ENCODE assay signal across 8 cellular contexts in genomic region chr5:140295414-140295813, GRCh38. TPM values are rescaled to one million over a fixed set of nuclear protein-coding genes. Genes with fewer than 3 reads are reported as not detected.
DNase-seq lines count a peak whose midpoint lies in the region; ATAC-seq, FAIRE-seq and TF ChIP-seq lines count a peak whose summit lies in the region.

No MANE protein-coding gene starts in this region.

- H3K36me3 ChIP-seq in Karpas-422 (ENCODE audit: insufficient read depth, low read length) = peaks cover 1% of the 10 kb centered on the region; the same call in 1 of the 2 replicates
- peaks cover 3 to 8% of the 10 kb centered on the region in 2 experiments; a peak in 2 of 5 replicates for H3K36me3 ChIP-seq in HepG2 (replicated peaks in 1 of 2; ENCODE audit: control insufficient read depth in 1 of 2, insufficient read depth in 2 of 2, low read length in 2 of 2)

- no peak for TF ChIP-seq RAD21 in HepG2 (CRISPR knock-in tag; IDR thresholded peaks at IDR 0.05)

- H3K9ac ChIP-seq in Karpas-422 (ENCODE audit: low read length) (no peak overlapping the region), HepG2 (ENCODE audit: insufficient read depth, low read depth, low read length) (no peak overlapping the region; the same call in 1 of the 2 replicates)

- ATAC-seq in HepG2 = no peak
- ATAC-seq in GM19324 (IDR thresholded peaks at IDR 0.05; ENCODE audit: low FRiP score, unreplicated experiment) = no peak

- no peak overlapping the region for H3K27ac ChIP-seq in Karpas-422 (ENCODE audit: low read length)
- H3K27ac ChIP-seq in HepG2 (ENCODE audit: extremely low read length, insufficient read depth, low read length) = peak overlapping the region; percentile 87

- DNase-seq in DMS53 treated with DMSO at 0.1 percent for 48 hours (lab: John Stamatoyannopoulos, UW; ENCODE audit: unreplicated experiment) (peak; percentile 5), Karpas-422 (peak; percentile 71), amniotic epithelial cell (ENCODE audit: low read depth) (peak; percentile 99), HepG2 (ENCODE audit: low spot score) (peak; percentile 67), DMS79 (lab: John Stamatoyannopoulos, UW) (no peak), activated gamma-delta T cell treated with Interleukin-2 at 50 U/mL for 16 hours (no peak)
- DNase-seq in effector CD8-positive, alpha-beta T cell (lab: John Stamatoyannopoulos, UW) = no peak

- TF ChIP-seq EP300 in HepG2 (IDR thresholded peaks at IDR 0.05; ENCODE audit: low read depth in 2 of 2, low read length in 2 of 2) (no peak), HepG2 (CRISPR knock-in tag; IDR thresholded peaks at IDR 0.05; ENCODE audit: borderline replicate concordance) (no peak)

- no peak overlapping the region for H3K4me3 ChIP-seq in Karpas-422 (ENCODE audit: low read length)
- H3K4me3 ChIP-seq in HepG2 (replicated peaks in 1 of 3; ENCODE audit: insufficient read depth in 1 of 3, low read depth in 2 of 3, low read length in 3 of 3) = no peak overlapping the region

- peak overlapping the region; percentile 36 for H3K4me2 ChIP-seq in Karpas-422 (ENCODE audit: low read depth, low read length, poor library complexity, severe bottlenecking)
- H3K4me2 ChIP-seq in HepG2 (ENCODE audit: low read depth, low read length) = peak overlapping the region; percentile 34

- BruUV-seq in HepG2 (replicated peaks; lab: Mats Ljungman, UMichigan) = no TSS peak

- in situ Hi-C loops in HepG2 (cut with HindIII; ENCODE audit: extremely low pct_ligation_motif_present, low pct_unique_long_range_greater_than_20kb) = no loop called here

- H3K9me3 ChIP-seq in Karpas-422 (ENCODE audit: low read length) = no peaks in the 10 kb centered on the region
- no peaks in the 10 kb centered on the region for H3K9me3 ChIP-seq in HepG2 (ENCODE audit: low read length)

- H4K20me1 ChIP-seq in Karpas-422 (ENCODE audit: insufficient read depth, low read depth, low read length) = peaks cover 4% of the 10 kb centered on the region; the same call in 1 of the 2 replicates
- peaks cover 2% of the 10 kb centered on the region; the same call in 1 of the 2 replicates for H4K20me1 ChIP-seq in HepG2 (ENCODE audit: insufficient read depth, low read length)

- no peak overlapping the region for H2AFZ ChIP-seq in Karpas-422 (ENCODE audit: low read length)
- no peak overlapping the region for H2AFZ ChIP-seq in HepG2 (ENCODE audit: low read length)

- TF ChIP-seq CTCF in HepG2 (CRISPR knock-in tag; IDR thresholded peaks at IDR 0.05) = no peak

- intact Hi-C loops in HepG2 (cut with micrococcal nuclease; ENCODE audit: unreplicated experiment) = no loop called here

- no peak for TF ChIP-seq POLR2A in HepG2 (IDR thresholded peaks at IDR 0.05; ENCODE audit: insufficient read depth in 1 of 2, low read depth in 2 of 2, low read length in 2 of 2)

- FAIRE-seq in HepG2 (lab: Jason Lieb, UNC) = no peak

- 100% methylated on average over 1 of the region's 1 CpG for WGBS in HepG2 (ENCODE audit: low lambda C conversion rate)

- CTCF ChIA-PET in HepG2 (lab: Yijun Ruan, JAX; ENCODE audit: low intra/inter-chr PET ratio, low total read pairs) = no interaction called here

- H3K9me2 ChIP-seq in Karpas-422 (replicated peaks; ENCODE audit: insufficient read depth, low read length) = no peaks in the 10 kb centered on the region

- H3K4me1 ChIP-seq in Karpas-422 (ENCODE audit: low read length) = peaks cover 38% of the 10 kb centered on the region
- H3K4me1 ChIP-seq in HepG2 (ENCODE audit: insufficient read depth, low read length) = peaks cover 94% of the 10 kb centered on the region

- POLR2A ChIA-PET in HepG2 (lab: Yijun Ruan, JAX) = interaction anchor here (1.5 kb wide), 1 partner anchor 51 kb away, joined by 4 read pairs; the partner anchor contains the start of gene HBEGF

- H3K27me3 ChIP-seq in Karpas-422 (ENCODE audit: low read length) (no peaks in the 10 kb centered on the region), HepG2 (ENCODE audit: control insufficient read depth in 1 of 2, insufficient read depth in 2 of 2, low read length in 2 of 2) (no peaks in the 10 kb centered on the region; a peak in 1 of 5 replicates)

- peaks cover 85% of the 10 kb centered on the region for H3K79me2 ChIP-seq in Karpas-422 (ENCODE audit: low read length)
- peaks cover 92% of the 10 kb centered on the region for H3K79me2 ChIP-seq in HepG2 (ENCODE audit: insufficient read depth, low read length)

TF ChIP-seq in HepG2, 621 proteins besides CTCF, POLR2A, EP300 and RAD21:
- TF ChIP-seq GTF2F1 (IDR thresholded peaks at IDR 0.05; ENCODE audit: low read length) (0 out of 2 replicates have a peak, but pooled peaks have one; percentile 41), NFIC (IDR thresholded peaks at IDR 0.05; ENCODE audit: low read length) (0 out of 2 replicates have a peak, but pooled peaks have one; percentile 30), KMT2A (CRISPR knock-in tag; IDR thresholded peaks at IDR 0.05) (no peak), LCORL (IDR thresholded peaks at IDR 0.05) (peak; percentile 96), LCORL (CRISPR knock-in tag; IDR thresholded peaks at IDR 0.05) (no peak)

RNA-seq across cellular contexts. Expression of gene PFDN1, which starts 7.5 kb away (rescaled TPM):
- 28.2 and 49.8 TPM in 2 replicates for total RNA-seq in Karpas-422 (2014; rRNA removed; shearing (Covaris generic); ENCODE audit: low replicate concordance)
- 70.8 and 102 TPM in 2 replicates for total RNA-seq in HepG2 (2016; rRNA removed; fragmentation: Illumina TruSeq; extraction: Trizol)
- 30.8 and 31.4 TPM in 2 replicates for total RNA-seq in HepG2 (2016; cell fraction: cytosol; rRNA removed; fragmentation: Illumina TruSeq; extraction: Trizol; ENCODE audit: low read depth)
- total RNA-seq in HepG2 (2016; cell fraction: insoluble cytoplasmic fraction; rRNA removed; fragmentation: Illumina TruSeq; extraction: Trizol) = 73.4 and 106 TPM in 2 replicates
- 63.5 and 65.6 TPM in 2 replicates for total RNA-seq in HepG2 (2016; cell fraction: membrane; rRNA removed; fragmentation: Illumina TruSeq; extraction: Trizol)
- 34.9 and 39.3 TPM in 2 replicates for total RNA-seq in HepG2 (2016; cell fraction: nucleus; rRNA removed; fragmentation: Illumina TruSeq; extraction: Trizol)
- 67.2 and 70.4 TPM in 2 replicates for polyA plus RNA-seq in HepG2 (2011; rRNA removed)
- 82.6 and 98.7 TPM in 2 replicates for polyA plus RNA-seq in HepG2 (2011; cell fraction: cytosol; rRNA removed)
- 19.1 and 24.2 TPM in 2 replicates for polyA plus RNA-seq in HepG2 (2011; cell fraction: nucleus; rRNA removed)
- polyA plus RNA-seq in HepG2 (2012) = 91.4 and 114 TPM in 2 replicates
- polyA plus RNA-seq in HepG2 (2016; cell fraction: cytosol; fragmentation: Illumina TruSeq; extraction: Trizol; ENCODE audit: low read depth) = 34.9 and 37.0 TPM in 2 replicates
- polyA plus RNA-seq in HepG2 (2016; cell fraction: insoluble cytoplasmic fraction; fragmentation: Illumina TruSeq; extraction: Trizol; ENCODE audit: low read depth) = 154 TPM in 2 replicates
- polyA plus RNA-seq in HepG2 (2016; cell fraction: membrane; fragmentation: Illumina TruSeq; extraction: Trizol; ENCODE audit: low read depth) = 58.7 and 63.7 TPM in 2 replicates
- 45.6 and 54.4 TPM in 2 replicates for polyA plus RNA-seq in HepG2 (2016; cell fraction: nucleus; fragmentation: Illumina TruSeq; extraction: Trizol; ENCODE audit: insufficient read depth, low read depth)
- 91.1 and 127 TPM in 2 replicates for polyA minus RNA-seq in HepG2 (2011; rRNA and poly(A)+ RNA removed; ENCODE audit: low replicate concordance)
- 32.0 and 33.9 TPM in 2 replicates for polyA minus RNA-seq in HepG2 (2011; cell fraction: cytosol; rRNA and poly(A)+ RNA removed)
- polyA minus RNA-seq in HepG2 (2011; cell fraction: nucleus; rRNA and poly(A)+ RNA removed) = 33.0 and 40.5 TPM in 2 replicates

RNA-seq across cellular contexts. Expression of gene HBEGF, which starts 51.0 kb away (rescaled TPM):
- 1.3 and 1.8 TPM in 2 replicates for total RNA-seq in Karpas-422 (2014; rRNA removed; shearing (Covaris generic); ENCODE audit: low replicate concordance)
- 0.77 and 1.7 TPM in 2 replicates for total RNA-seq in HepG2 (2016; rRNA removed; fragmentation: Illumina TruSeq; extraction: Trizol)
- 0.20 and 0.26 TPM in 2 replicates for total RNA-seq in HepG2 (2016; cell fraction: cytosol; rRNA removed; fragmentation: Illumina TruSeq; extraction: Trizol; ENCODE audit: low read depth)
- 0.58 and 1.5 TPM in 2 replicates for total RNA-seq in HepG2 (2016; cell fraction: insoluble cytoplasmic fraction; rRNA removed; fragmentation: Illumina TruSeq; extraction: Trizol)
- 0.45 and 0.62 TPM in 2 replicates for total RNA-seq in HepG2 (2016; cell fraction: membrane; rRNA removed; fragmentation: Illumina TruSeq; extraction: Trizol)
- 1.3 and 2.3 TPM in 2 replicates for total RNA-seq in HepG2 (2016; cell fraction: nucleus; rRNA removed; fragmentation: Illumina TruSeq; extraction: Trizol)
- 4.3 and 5.0 TPM in 2 replicates for polyA plus RNA-seq in HepG2 (2011; rRNA removed)
- 3.5 and 3.7 TPM in 2 replicates for polyA plus RNA-seq in HepG2 (2011; cell fraction: cytosol; rRNA removed)
- 3.4 and 3.9 TPM in 2 replicates for polyA plus RNA-seq in HepG2 (2011; cell fraction: nucleus; rRNA removed)
- polyA plus RNA-seq in HepG2 (2012) = 1.4 and 3.0 TPM in 2 replicates
- polyA plus RNA-seq in HepG2 (2016; cell fraction: cytosol; fragmentation: Illumina TruSeq; extraction: Trizol; ENCODE audit: low read depth) = 0.14 and 0.17 TPM in 2 replicates
- 0.79 and 0.88 TPM in 2 replicates for polyA plus RNA-seq in HepG2 (2016; cell fraction: insoluble cytoplasmic fraction; fragmentation: Illumina TruSeq; extraction: Trizol; ENCODE audit: low read depth)
- 0.26 TPM in 2 replicates for polyA plus RNA-seq in HepG2 (2016; cell fraction: membrane; fragmentation: Illumina TruSeq; extraction: Trizol; ENCODE audit: low read depth)
- 1.8 and 1.9 TPM in 2 replicates for polyA plus RNA-seq in HepG2 (2016; cell fraction: nucleus; fragmentation: Illumina TruSeq; extraction: Trizol; ENCODE audit: insufficient read depth, low read depth)
- polyA minus RNA-seq in HepG2 (2011; rRNA and poly(A)+ RNA removed; ENCODE audit: low replicate concordance) = 1.0 and 3.2 TPM in 2 replicates
- polyA minus RNA-seq in HepG2 (2011; cell fraction: cytosol; rRNA and poly(A)+ RNA removed) = 1.4 and 1.5 TPM in 2 replicates
- 3.5 and 4.1 TPM in 2 replicates for polyA minus RNA-seq in HepG2 (2011; cell fraction: nucleus; rRNA and poly(A)+ RNA removed)

Comparison
In these comparisons a context has a peak if more than half of its experiments do, and no peak if none do; other contexts are left out.
1. DNase-seq: peak in DMS53 treated with DMSO at 0.1 percent for 48 hours (single experiment), Karpas-422 (single experiment), amniotic epithelial cell (single experiment) and HepG2 (single experiment); none in DMS79 (single experiment), activated gamma-delta T cell treated with Interleukin-2 at 50 U/mL for 16 hours (single experiment) and effector CD8-positive, alpha-beta T cell (single experiment).